1 cellular context compared by ENCODE assay signal in the genomic region with DNA sequence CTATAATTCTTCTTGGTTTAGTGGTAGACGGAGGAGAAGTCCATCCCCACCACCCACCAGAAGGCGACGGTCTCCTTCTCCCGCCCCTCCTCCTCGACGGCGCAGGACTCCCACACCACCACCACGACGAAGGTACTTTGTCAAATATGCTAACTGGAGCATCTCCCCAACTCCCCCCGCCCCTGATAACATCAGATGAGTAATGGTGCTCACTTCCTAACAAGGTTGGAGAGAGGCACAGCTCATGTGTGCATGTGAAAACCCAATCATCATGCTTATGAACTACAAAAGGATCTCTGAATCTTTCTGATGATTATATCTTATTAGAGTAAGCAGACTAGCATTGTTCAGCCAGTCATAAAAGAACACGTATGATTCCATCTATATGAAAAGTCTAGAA.
A peak's percentile ranks its signal among the peaks of the same experiment; 100 is the strongest.
TF ChIP-seq lines count a peak whose summit lies in the region.

No MANE protein-coding gene starts in this region.

TF ChIP-seq in K562, 482 proteins besides CTCF, POLR2A, EP300 and RAD21 (continued from another document):
- TF ChIP-seq JUN (IDR thresholded peaks at IDR 0.05; ENCODE audit: borderline replicate concordance, low read depth, low read length): peak; percentile 45; the same call in 1 of the 2 replicates
- TF ChIP-seq JUN (CRISPR knock-in tag; IDR thresholded peaks at IDR 0.05; ENCODE audit: borderline replicate concordance): no peak
- TF ChIP-seq, protein P1, sequence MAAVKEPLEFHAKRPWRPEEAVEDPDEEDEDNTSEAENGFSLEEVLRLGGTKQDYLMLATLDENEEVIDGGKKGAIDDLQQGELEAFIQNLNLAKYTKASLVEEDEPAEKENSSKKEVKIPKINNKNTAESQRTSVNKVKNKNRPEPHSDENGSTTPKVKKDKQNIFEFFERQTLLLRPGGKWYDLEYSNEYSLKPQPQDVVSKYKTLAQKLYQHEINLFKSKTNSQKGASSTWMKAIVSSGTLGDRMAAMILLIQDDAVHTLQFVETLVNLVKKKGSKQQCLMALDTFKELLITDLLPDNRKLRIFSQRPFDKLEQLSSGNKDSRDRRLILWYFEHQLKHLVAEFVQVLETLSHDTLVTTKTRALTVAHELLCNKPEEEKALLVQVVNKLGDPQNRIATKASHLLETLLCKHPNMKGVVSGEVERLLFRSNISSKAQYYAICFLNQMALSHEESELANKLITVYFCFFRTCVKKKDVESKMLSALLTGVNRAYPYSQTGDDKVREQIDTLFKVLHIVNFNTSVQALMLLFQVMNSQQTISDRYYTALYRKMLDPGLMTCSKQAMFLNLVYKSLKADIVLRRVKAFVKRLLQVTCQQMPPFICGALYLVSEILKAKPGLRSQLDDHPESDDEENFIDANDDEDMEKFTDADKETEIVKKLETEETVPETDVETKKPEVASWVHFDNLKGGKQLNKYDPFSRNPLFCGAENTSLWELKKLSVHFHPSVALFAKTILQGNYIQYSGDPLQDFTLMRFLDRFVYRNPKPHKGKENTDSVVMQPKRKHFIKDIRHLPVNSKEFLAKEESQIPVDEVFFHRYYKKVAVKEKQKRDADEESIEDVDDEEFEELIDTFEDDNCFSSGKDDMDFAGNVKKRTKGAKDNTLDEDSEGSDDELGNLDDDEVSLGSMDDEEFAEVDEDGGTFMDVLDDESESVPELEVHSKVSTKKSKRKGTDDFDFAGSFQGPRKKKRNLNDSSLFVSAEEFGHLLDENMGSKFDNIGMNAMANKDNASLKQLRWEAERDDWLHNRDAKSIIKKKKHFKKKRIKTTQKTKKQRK (IDR thresholded peaks at IDR 0.05; ENCODE audit: borderline replicate concordance, low read depth, low read length): no peak
- peak; percentile 80 for TF ChIP-seq KLF1 (tag; IDR thresholded peaks at IDR 0.05)
- no peak for TF ChIP-seq ZNF778 (CRISPR knock-in tag; IDR thresholded peaks at IDR 0.05)
- TF ChIP-seq SMARCA4 (IDR thresholded peaks at IDR 0.05): peak; percentile 29; the same call in 1 of the 2 replicates
- no peak for TF ChIP-seq ZC3H11A (IDR thresholded peaks at IDR 0.05; ENCODE audit: low read depth, low read length)
- TF ChIP-seq FOXJ3 (CRISPR knock-in tag; IDR thresholded peaks at IDR 0.05): no peak
- TF ChIP-seq, protein P2, sequence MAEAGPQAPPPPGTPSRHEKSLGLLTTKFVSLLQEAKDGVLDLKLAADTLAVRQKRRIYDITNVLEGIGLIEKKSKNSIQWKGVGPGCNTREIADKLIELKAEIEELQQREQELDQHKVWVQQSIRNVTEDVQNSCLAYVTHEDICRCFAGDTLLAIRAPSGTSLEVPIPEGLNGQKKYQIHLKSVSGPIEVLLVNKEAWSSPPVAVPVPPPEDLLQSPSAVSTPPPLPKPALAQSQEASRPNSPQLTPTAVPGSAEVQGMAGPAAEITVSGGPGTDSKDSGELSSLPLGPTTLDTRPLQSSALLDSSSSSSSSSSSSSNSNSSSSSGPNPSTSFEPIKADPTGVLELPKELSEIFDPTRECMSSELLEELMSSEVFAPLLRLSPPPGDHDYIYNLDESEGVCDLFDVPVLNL (CRISPR knock-in tag; IDR thresholded peaks at IDR 0.05; ENCODE audit: low read depth): no peak
- no peak for TF ChIP-seq GABPB1 (CRISPR knock-in tag; IDR thresholded peaks at IDR 0.05)
- peak; percentile 72 for TF ChIP-seq JUND (IDR thresholded peaks at IDR 0.05; ENCODE audit: borderline replicate concordance, low read depth, low read length)
- no peak; the same call in 2 of the 3 replicates for TF ChIP-seq JUND (tag; IDR thresholded peaks at IDR 0.05; ENCODE audit: borderline replicate concordance, low read depth, low read length)
- TF ChIP-seq, protein P3, sequence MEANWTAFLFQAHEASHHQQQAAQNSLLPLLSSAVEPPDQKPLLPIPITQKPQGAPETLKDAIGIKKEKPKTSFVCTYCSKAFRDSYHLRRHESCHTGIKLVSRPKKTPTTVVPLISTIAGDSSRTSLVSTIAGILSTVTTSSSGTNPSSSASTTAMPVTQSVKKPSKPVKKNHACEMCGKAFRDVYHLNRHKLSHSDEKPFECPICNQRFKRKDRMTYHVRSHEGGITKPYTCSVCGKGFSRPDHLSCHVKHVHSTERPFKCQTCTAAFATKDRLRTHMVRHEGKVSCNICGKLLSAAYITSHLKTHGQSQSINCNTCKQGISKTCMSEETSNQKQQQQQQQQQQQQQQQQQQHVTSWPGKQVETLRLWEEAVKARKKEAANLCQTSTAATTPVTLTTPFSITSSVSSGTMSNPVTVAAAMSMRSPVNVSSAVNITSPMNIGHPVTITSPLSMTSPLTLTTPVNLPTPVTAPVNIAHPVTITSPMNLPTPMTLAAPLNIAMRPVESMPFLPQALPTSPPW (CRISPR knock-in tag; IDR thresholded peaks at IDR 0.05): peak; percentile 56
- peak; percentile 86 for TF ChIP-seq FOSL1 (tag; conservative IDR thresholded peaks at IDR 0.05)
TF ChIP-seq in K562: peak in this region for 7.
